23 cellular contexts compared by ENCODE assay signal in genomic region chr2:95031076-95031725, GRCh38. TPM values are rescaled to one million over a fixed set of nuclear protein-coding genes. Genes with fewer than 3 reads are reported as not detected.
DNase-seq lines count a peak whose midpoint lies in the region; ATAC-seq, FAIRE-seq and TF ChIP-seq lines count a peak whose summit lies in the region.
"Had no signal": no experiment of that assay in that cellular context is flagged by ENCODE, and none has a peak within 500 bp of the region (broad histone marks: within the 10 kb centered on the region; RNA-seq: fewer than 3 reads in every experiment).

No MANE protein-coding gene starts in this region.

- H3K79me2 ChIP-seq in DND-41 (ENCODE audit: insufficient read depth, low read length) (peaks cover 57% of the 10 kb centered on the region), K562 (ENCODE audit: control insufficient read depth, insufficient read depth, low read length) (no peaks in the 10 kb centered on the region)

- peak overlapping the region; percentile 43 for H3K27ac Mint-ChIP-seq in activated CD4-positive, alpha-beta T cell treated with anti-CD3 and anti-CD28 coated beads for 36 hours
- peak overlapping the region in 8 of 9 donors; percentile 49 to 84 (median 74) for H3K27ac Mint-ChIP-seq in naive thymus-derived CD4-positive, alpha-beta T cell
- no peak overlapping the region for H3K27ac Mint-ChIP-seq in MCF 10A (ENCODE audit: low read depth, unreplicated experiment)
- H3K27ac Mint-ChIP-seq: activated CD4-positive, alpha-beta memory T cell treated with anti-CD3 and anti-CD28 coated beads for 36 hours; B cell; brain; endodermal cell had no signal

- BruUV-seq in K562 (replicated peaks; lab: Mats Ljungman, UMichigan) (no TSS peak), MCF 10A (replicated peaks; lab: Mats Ljungman, UMichigan) (no TSS peak)

- no peak overlapping the region for H3K4me3 Mint-ChIP-seq in activated CD4-positive, alpha-beta T cell treated with anti-CD3 and anti-CD28 coated beads for 36 hours
- peak overlapping the region in 6 of 10 donors; percentile 5 to 60 (median 48) for H3K4me3 Mint-ChIP-seq in naive thymus-derived CD4-positive, alpha-beta T cell
- H3K4me3 Mint-ChIP-seq in MCF 10A (ENCODE audit: unreplicated experiment): no peak overlapping the region
- H3K4me3 Mint-ChIP-seq: activated CD4-positive, alpha-beta memory T cell treated with anti-CD3 and anti-CD28 coated beads for 36 hours; B cell; endodermal cell had no signal

- no peak overlapping the region for H2AFZ ChIP-seq in DND-41 (ENCODE audit: low read depth, low read length)
- no peak overlapping the region for H2AFZ ChIP-seq in K562 (ENCODE audit: low read depth, low read length)

- H3K9me3 ChIP-seq in DND-41 (ENCODE audit: insufficient read depth, low read length, severe bottlenecking): no peaks in the 10 kb centered on the region
- no peaks in the 10 kb centered on the region for H3K9me3 ChIP-seq in K562 (replicated peaks; ENCODE audit: control insufficient read depth, insufficient read depth, low read depth, low read length)
- no peaks in the 10 kb centered on the region for H3K9me3 ChIP-seq in naive thymus-derived CD4-positive, alpha-beta T cell (ENCODE audit: control insufficient read depth in 2 of 3, low read length in 3 of 3)
- H3K9me3 ChIP-seq in tibial artery: no peaks in the 10 kb centered on the region
- H3K9me3 ChIP-seq in adrenal gland (replicated peaks in 1 of 3): no peaks in the 10 kb centered on the region
- H3K9me3 ChIP-seq: MG63, spleen had no signal

- TF ChIP-seq POLR2A in K562 (conservative IDR thresholded peaks at IDR 0.05) (no peak), adrenal gland (IDR thresholded peaks at IDR 0.05) (no peak)

- H3K9me1 ChIP-seq in K562 (ENCODE audit: control insufficient read depth, insufficient read depth, low read length): no peaks in the 10 kb centered on the region

- no peaks in the 10 kb centered on the region for H3K27me3 Mint-ChIP-seq in activated CD4-positive, alpha-beta T cell treated with anti-CD3 and anti-CD28 coated beads for 36 hours
- H3K27me3 Mint-ChIP-seq in naive thymus-derived CD4-positive, alpha-beta T cell: peaks cover 0 to 11% (median 0%) of the 10 kb centered on the region in 5 donors
- H3K27me3 Mint-ChIP-seq in MCF 10A (ENCODE audit: insufficient read depth, unreplicated experiment): peaks cover 21% of the 10 kb centered on the region
- H3K27me3 Mint-ChIP-seq: activated CD4-positive, alpha-beta memory T cell treated with anti-CD3 and anti-CD28 coated beads for 36 hours had no signal

- H3K27me3 ChIP-seq in DND-41 (ENCODE audit: insufficient read depth, low read length, poor library complexity): peaks cover 16% of the 10 kb centered on the region
- H3K27me3 ChIP-seq in K562 (ENCODE audit: control insufficient read depth in 2 of 2, insufficient read depth in 2 of 2, low read length in 2 of 2): peaks cover 11 to 54% of the 10 kb centered on the region in 2 experiments; a peak in 4 of 5 replicates
- no peaks in the 10 kb centered on the region for H3K27me3 ChIP-seq in naive thymus-derived CD4-positive, alpha-beta T cell (ENCODE audit: control insufficient read depth in 2 of 2, insufficient read depth in 2 of 2, low read length in 2 of 2)
- H3K27me3 ChIP-seq in tibial artery: peaks cover 0 to 84% of the 10 kb centered on the region in 2 donors
- H3K27me3 ChIP-seq in adrenal gland: peaks cover 14% of the 10 kb centered on the region

- H3K4me1 Mint-ChIP-seq in activated CD4-positive, alpha-beta T cell treated with anti-CD3 and anti-CD28 coated beads for 36 hours: peaks cover 70% of the 10 kb centered on the region
- peaks cover 39 to 92% (median 82%) of the 10 kb centered on the region in 7 donors for H3K4me1 Mint-ChIP-seq in naive thymus-derived CD4-positive, alpha-beta T cell
- no peaks in the 10 kb centered on the region for H3K4me1 Mint-ChIP-seq in MCF 10A (ENCODE audit: insufficient read depth, unreplicated experiment)
- H3K4me1 Mint-ChIP-seq: B cell had no signal

- CTCF ChIA-PET in activated CD4-positive, alpha-beta T cell treated with anti-CD3 and anti-CD28 coated beads for 36 hours (lab: Charles Lee): interaction anchor here (0.8 to 5.6 kb wide), 7 partner anchors 8 to 84 kb away, joined by 3 to 38 read pairs (median 4); no protein-coding TSS in a partner anchor
- CTCF ChIA-PET in K562 (lab: Yijun Ruan, JAX; ENCODE audit: low intra/inter-chr PET ratio): no interaction called here
- CTCF ChIA-PET in naive thymus-derived CD4-positive, alpha-beta T cell (lab: Charles Lee): interaction anchor here (0.8 to 4.8 kb wide), 6 partner anchors 8 to 48 kb away, joined by 3 to 28 read pairs (median 6); no protein-coding TSS in a partner anchor
- CTCF ChIA-PET in MCF 10A (lab: Yijun Ruan, JAX): interaction anchor here (2.5 kb wide), 1 partner anchor 8 kb away, joined by 27 read pairs; no protein-coding TSS in a partner anchor

- no peak for DNase-seq in activated CD4-positive, alpha-beta T cell treated with anti-CD3 and anti-CD28 coated beads for 36 hours
- DNase-seq in activated CD4-positive, alpha-beta T cell treated with anti-CD3 and anti-CD28 coated beads for 1 hour: no peak
- DNase-seq in DND-41 (no peak), K562 (ENCODE audit: extremely low read depth in 1 of 4, low spot score in 3 of 4) (no peak), MCF 10A (ENCODE audit: unreplicated experiment) (no peak), tibial artery (no peak), adrenal gland (no peak)
- no peak for DNase-seq in naive thymus-derived CD4-positive, alpha-beta T cell
- DNase-seq: activated CD4-positive, alpha-beta memory T cell treated with anti-CD3 and anti-CD28 coated beads for 36 hours; activated naive CD4-positive, alpha-beta T cell treated with Interleukin-2 at 50 U/mL for 16 hours; endodermal cell; head of caudate nucleus; MG63; NCI-H1436; NCI-H526 treated with DMSO at 0.1 percent for 48 hours; occipital lobe; spleen; stimulated activated CD4-positive, alpha-beta T cell treated with anti-CD3 and anti-CD28 coated beads, Interleukin-4, amount 100 ng/mL, for 4 hours had no signal

- H3K4me3 ChIP-seq in DND-41 (ENCODE audit: low read depth in 1 of 2, low read length in 2 of 2): no peak overlapping the region
- no peak overlapping the region for H3K4me3 ChIP-seq in K562
- H3K4me3 ChIP-seq in naive thymus-derived CD4-positive, alpha-beta T cell (ENCODE audit: low read length): no peak overlapping the region
- H3K4me3 ChIP-seq in tibial artery: no peak overlapping the region
- H3K4me3 ChIP-seq in adrenal gland: no peak overlapping the region
- H3K4me3 ChIP-seq: MG63, spleen had no signal

- intact Hi-C loops in activated CD4-positive, alpha-beta T cell treated with anti-CD3 and anti-CD28 coated beads for 36 hours (cut with DNase I, micrococcal nuclease): no loop called here
- intact Hi-C loops in K562 (cut with micrococcal nuclease) (no loop called here), MCF 10A (cut with micrococcal nuclease) (no loop called here), tibial artery (cut with DNase I; ENCODE audit: low total_unique reads) (no loop called here), adrenal gland (cut with DNase I) (no loop called here)
- intact Hi-C loops in naive thymus-derived CD4-positive, alpha-beta T cell (cut with micrococcal nuclease): no loop called here

- H3K36me3 ChIP-seq in DND-41 (ENCODE audit: insufficient read depth, low read length): peaks cover 8% of the 10 kb centered on the region; the same call in 1 of the 2 replicates
- no peaks in the 10 kb centered on the region for H3K36me3 ChIP-seq in K562 (ENCODE audit: control insufficient read depth, insufficient read depth, low read length)
- H3K36me3 ChIP-seq in naive thymus-derived CD4-positive, alpha-beta T cell (ENCODE audit: control insufficient read depth in 2 of 3, insufficient read depth in 3 of 3, low read length in 3 of 3): peaks cover 0 to 33% (median 0%) of the 10 kb centered on the region in 3 experiments
- H3K36me3 ChIP-seq in tibial artery: no peaks in the 10 kb centered on the region
- H3K36me3 ChIP-seq in adrenal gland (replicated peaks in 1 of 2): no peaks in the 10 kb centered on the region
- H3K36me3 ChIP-seq: MG63, spleen had no signal

- H3K27ac ChIP-seq in DND-41 (ENCODE audit: low read length): peak overlapping the region; percentile 12; the same call in 1 of the 2 replicates
- H3K27ac ChIP-seq in K562 (ENCODE audit: extremely low read depth, low read depth, low read length): no peak overlapping the region
- H3K27ac ChIP-seq in naive thymus-derived CD4-positive, alpha-beta T cell (ENCODE audit: low read depth, low read length): peak overlapping the region; percentile 54
- no peak overlapping the region for H3K27ac ChIP-seq in tibial artery
- H3K27ac ChIP-seq in adrenal gland: no peak overlapping the region
- H3K27ac ChIP-seq: spleen had no signal

- in situ Hi-C loops in K562 (cut with MboI): no loop called here

- H3K36me3 Mint-ChIP-seq in activated CD4-positive, alpha-beta T cell treated with anti-CD3 and anti-CD28 coated beads for 36 hours (ENCODE audit: low read depth): no peaks in the 10 kb centered on the region
- peaks cover 4 to 45% (median 8%) of the 10 kb centered on the region in 5 donors for H3K36me3 Mint-ChIP-seq in naive thymus-derived CD4-positive, alpha-beta T cell
- H3K36me3 Mint-ChIP-seq in MCF 10A (ENCODE audit: insufficient read depth, unreplicated experiment): no peaks in the 10 kb centered on the region
- H3K36me3 Mint-ChIP-seq: brain had no signal

- H3K4me2 ChIP-seq in DND-41 (ENCODE audit: insufficient read depth, low read length) (no peak overlapping the region), K562 (ENCODE audit: insufficient read depth, low read length) (no peak overlapping the region)

- no peak for ATAC-seq in activated CD4-positive, alpha-beta T cell treated with anti-CD3 and anti-CD28 coated beads for 36 hours
- ATAC-seq in DND-41 (ENCODE audit: insufficient read depth, low read depth) (no peak), K562 (peak; percentile 35; the same call in 1 of the 3 replicates)
- ATAC-seq in naive thymus-derived CD4-positive, alpha-beta T cell: no peak

- no peaks in the 10 kb centered on the region for H3K9me3 Mint-ChIP-seq in activated CD4-positive, alpha-beta T cell treated with anti-CD3 and anti-CD28 coated beads for 36 hours (ENCODE audit: low read depth)
- H3K9me3 Mint-ChIP-seq in naive thymus-derived CD4-positive, alpha-beta T cell: no peaks in the 10 kb centered on the region
- H3K9me3 Mint-ChIP-seq in MCF 10A (ENCODE audit: unreplicated experiment): no peaks in the 10 kb centered on the region
- H3K9me3 Mint-ChIP-seq: activated CD4-positive, alpha-beta memory T cell treated with anti-CD3 and anti-CD28 coated beads for 36 hours had no signal

- no peak for TF ChIP-seq CTCF in DND-41 (IDR thresholded peaks at IDR 0.05; ENCODE audit: borderline replicate concordance, extremely low read depth, low read length, poor library complexity, severe bottlenecking)
- TF ChIP-seq CTCF in K562 (IDR thresholded peaks at IDR 0.05 in 2 of 3, conservative IDR thresholded peaks at IDR 0.05 in 1 of 3; ENCODE audit: insufficient read depth in 2 of 3, low read depth in 1 of 3, low read length in 3 of 3): no peak
- no peak for TF ChIP-seq CTCF in MCF 10A (IDR thresholded peaks at IDR 0.05; ENCODE audit: unreplicated experiment)
- no peak for TF ChIP-seq CTCF in tibial artery (IDR thresholded peaks at IDR 0.05)
- TF ChIP-seq CTCF in adrenal gland (IDR thresholded peaks at IDR 0.05): no peak

- H3K4me1 ChIP-seq in DND-41 (ENCODE audit: insufficient read depth, low read length) (peaks cover 28% of the 10 kb centered on the region), K562 (replicated peaks in 1 of 2; ENCODE audit: control insufficient read depth in 2 of 2, insufficient read depth in 2 of 2, low read length in 2 of 2) (peaks cover 0 to 5% of the 10 kb centered on the region in 2 experiments; a peak in 2 of 5 replicates), tibial artery (peaks cover 0 to 8% (median 2%) of the 10 kb centered on the region in 4 donors), adrenal gland (replicated peaks in 1 of 2) (no peaks in the 10 kb centered on the region)
- peaks cover 0 to 75% of the 10 kb centered on the region in 2 donors for H3K4me1 ChIP-seq in naive thymus-derived CD4-positive, alpha-beta T cell (ENCODE audit: control insufficient read depth in 2 of 2, insufficient read depth in 2 of 2, low read length in 2 of 2)

- TF ChIP-seq EP300 in K562 (IDR thresholded peaks at IDR 0.05; ENCODE audit: low read length): no peak

- no peak for FAIRE-seq in K562 (lab: Jason Lieb, UNC)
- FAIRE-seq: colon, G401.6 had no signal

- H4K20me1 ChIP-seq in DND-41 (ENCODE audit: insufficient read depth, low read length) (peaks cover 28% of the 10 kb centered on the region), K562 (replicated peaks; ENCODE audit: control insufficient read depth, insufficient read depth, low read length) (0 out of 2 replicates have a peak, but pooled peaks cover 6% of the 10 kb centered on the region)

- POLR2A ChIA-PET in activated CD4-positive, alpha-beta T cell treated with anti-CD3 and anti-CD28 coated beads for 36 hours (lab: Charles Lee): no interaction called here
- POLR2A ChIA-PET in K562 (lab: Yijun Ruan, JAX): no interaction called here
- POLR2A ChIA-PET in naive thymus-derived CD4-positive, alpha-beta T cell (lab: Charles Lee): interaction anchor here (1.3 to 16.0 kb wide), 3 partner anchors 11 to 47 kb away, joined by 3 to 1031 read pairs (median 380); no protein-coding TSS in a partner anchor
- POLR2A ChIA-PET in MCF 10A (lab: Yijun Ruan, JAX): no interaction called here

- WGBS in K562 (ENCODE audit: insufficient coverage, low coverage, missing lambda C conversion rate): 0% methylated on average over 7 of the region's 7 CpGs
- WGBS in adrenal gland, 4 donors: 67 to 80% (median 73%) methylated on average over 1 to 7 of the region's 7 CpGs

- TF ChIP-seq RAD21 in K562 (CRISPR knock-in tag; conservative IDR thresholded peaks at IDR 0.05 in 1 of 2, IDR thresholded peaks at IDR 0.05 in 1 of 2): no peak

- H3K9ac ChIP-seq in DND-41 (ENCODE audit: low read depth, low read length) (no peak overlapping the region), K562 (ENCODE audit: insufficient read depth in 1 of 2, low read depth in 2 of 2, low read length in 2 of 2) (no peak overlapping the region)

RNA-seq across cellular contexts. Expression of gene MAL, which starts 5.7 kb away (rescaled TPM):
- 10 to 100 TPM; 35.4 to 43.3 TPM for total RNA-seq in activated CD4-positive, alpha-beta T cell treated with anti-CD3 and anti-CD28 coated beads for 36 hours
- not detected in 2 replicates for total RNA-seq in K562 (2011; cell fraction: chromatin; rRNA removed; ENCODE audit: low replicate concordance)
- not detected in 2 replicates for total RNA-seq in K562 (2011; cell fraction: nucleolus; rRNA removed)
- total RNA-seq in K562 (2011; cell fraction: nucleoplasm; rRNA removed): not detected in 2 replicates
- total RNA-seq in K562 (2014; rRNA removed) (not detected in 2 replicates), K562 (2014; rRNA removed; fragmentation: Illumina TruSeq; extraction: Trizol) (not detected in 2 replicates), K562 (2015; rRNA removed; fragmentation: Illumina TruSeq; extraction: Trizol) (not detected in 2 replicates), K562 (2021) (not detected in 2 replicates), MCF 10A (2022) (not detected in 2 replicates), adrenal gland (under 1 TPM in 4 of 8 donors, not detected in 4; 0.32 to 0.69 (median 0.55) TPM)
- polyA plus RNA-seq in K562 (2011; rRNA removed) (not detected in 2 replicates), K562 (2014; fragmentation: Illumina TruSeq; extraction: Trizol) (not detected in 2 replicates), K562 (2014; fragmentation: Nextera tagmentation; extraction: Ambion mirVana) (not detected), K562 (2014; rRNA removed) (not detected in 2 replicates), adrenal gland (1 to 10 TPM; 1.1 to 4.5 (median 1.2) TPM)
- not detected in 2 replicates for polyA plus RNA-seq in K562 (2011; cell fraction: cytosol; rRNA removed)
- not detected in 2 replicates for polyA plus RNA-seq in K562 (2011; cell fraction: nucleus; rRNA removed)
- polyA plus RNA-seq in K562 (2012): not detected in 2 replicates
- not detected in 2 replicates for polyA minus RNA-seq in K562 (2011; rRNA and poly(A)+ RNA removed)
- not detected in 2 replicates for polyA minus RNA-seq in K562 (2011; cell fraction: cytosol; rRNA and poly(A)+ RNA removed)
- not detected in 2 replicates for polyA minus RNA-seq in K562 (2011; cell fraction: nucleus; rRNA and poly(A)+ RNA removed)
- total RNA-seq in naive thymus-derived CD4-positive, alpha-beta T cell: 100 to 1,000 TPM; 124 to 575 (median 159) TPM
- 100 to 1,000 TPM; 355 to 408 TPM for polyA plus RNA-seq in naive thymus-derived CD4-positive, alpha-beta T cell
- total RNA-seq: A172, endodermal cell, occipital lobe had no signal

Comparison
In these comparisons a context has a peak if more than half of its experiments do, and no peak if none do; other contexts are left out.
1. H3K4me3 Mint-ChIP-seq: peak in naive thymus-derived CD4-positive, alpha-beta T cell (6 of 10); none in activated CD4-positive, alpha-beta T cell treated with anti-CD3 and anti-CD28 coated beads for 36 hours (single experiment) and MCF 10A (single experiment).
2. H3K27ac ChIP-seq: peak in DND-41 (single experiment) and naive thymus-derived CD4-positive, alpha-beta T cell (single experiment); none in K562 (single experiment), tibial artery (0 of 2) and adrenal gland (0 of 5).
3. RNA of gene MAL, which starts 5.7 kb away (total RNA-seq): 124 to 575 TPM in naive thymus-derived CD4-positive, alpha-beta T cell and 35.4 to 43.3 TPM in activated CD4-positive, alpha-beta T cell treated with anti-CD3 and anti-CD28 coated beads for 36 hours; 0.32 to 0.69 TPM in adrenal gland, not detected in K562 and not detected in MCF 10A; every median in the first group is over 10 times any median in the second.